Comparison of ENCODE assay signal across 13 cellular contexts in the genomic region with DNA sequence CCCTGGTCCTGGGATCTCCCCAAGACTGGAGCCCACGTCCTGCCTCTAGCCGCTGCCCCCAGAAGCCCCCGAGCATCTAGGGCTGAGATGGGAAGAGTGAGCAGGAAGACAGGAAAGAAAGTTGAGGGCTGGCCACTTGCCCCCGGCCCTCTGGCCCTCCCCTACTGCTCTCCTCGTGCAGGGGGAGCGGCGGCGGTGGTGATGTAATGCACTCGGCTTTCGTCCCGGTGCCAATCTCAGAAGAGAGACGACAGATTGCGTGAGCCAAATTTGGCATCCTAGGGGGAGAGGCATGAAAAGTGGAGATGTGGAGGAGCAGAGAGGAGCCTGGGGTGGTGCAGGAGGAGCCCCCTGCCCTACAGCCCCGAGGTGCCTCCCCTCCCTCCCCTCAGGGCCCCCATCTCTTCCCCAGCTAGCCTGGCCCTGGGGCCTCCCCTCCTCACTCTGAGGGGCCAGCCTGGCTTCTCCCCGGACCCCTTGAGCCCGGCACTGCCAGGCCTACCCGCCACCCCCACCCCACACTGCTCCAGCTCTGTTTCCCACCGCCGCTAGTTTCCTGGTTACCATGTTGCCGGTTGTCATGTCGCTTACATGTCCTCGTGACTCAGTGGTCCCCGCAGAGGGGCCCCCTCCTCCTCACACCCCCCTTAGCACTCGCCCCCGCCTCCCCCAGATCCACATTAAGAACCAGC. TPM values are rescaled to one million over a fixed set of nuclear protein-coding genes. Genes with fewer than 3 reads are reported as not detected.
DNase-seq lines count a peak whose midpoint lies in the region; ATAC-seq and TF ChIP-seq lines count a peak whose summit lies in the region.
"Had no signal": no experiment of that assay in that cellular context is flagged by ENCODE, and none has a peak within 500 bp of the region (broad histone marks: within the 10 kb centered on the region; RNA-seq: fewer than 3 reads in every experiment).

No MANE protein-coding gene starts in this region.

- H3K27me3 ChIP-seq in SK-N-SH (ENCODE audit: insufficient read depth) (no peaks in the 10 kb centered on the region; the same call in 1 of the 2 replicates), dorsolateral prefrontal cortex (peaks cover 0 to 24% (median 0%) of the 10 kb centered on the region in 45 donors), aorta (ENCODE audit: control insufficient read depth in 1 of 2, insufficient read depth in 2 of 2, low read length in 1 of 2) (no peaks in the 10 kb centered on the region)

- peaks cover 0 to 8% of the 10 kb centered on the region in 2 experiments; a peak in 1 of 4 replicates for H3K4me1 ChIP-seq in SK-N-SH (ENCODE audit: control insufficient read depth in 1 of 2, insufficient read depth in 2 of 2, low read depth in 1 of 2, low read length in 1 of 2)
- no peaks in the 10 kb centered on the region for H3K4me1 ChIP-seq in aorta (ENCODE audit: control insufficient read depth in 1 of 2, insufficient read depth in 2 of 2, low read length in 2 of 2)

- no peak overlapping the region for H3K4me3 ChIP-seq in SK-N-SH (ENCODE audit: low read depth in 2 of 2, low read length in 1 of 2)
- peak overlapping the region in 49 of 59 donors; percentile 4 to 81 (median 59) for H3K4me3 ChIP-seq in dorsolateral prefrontal cortex
- no peak overlapping the region for H3K4me3 ChIP-seq in aorta (ENCODE audit: low read length in 2 of 2)
- H3K4me3 ChIP-seq: transverse colon had no signal

- no peak for TF ChIP-seq RAD21 in SK-N-SH (IDR thresholded peaks at IDR 0.05; ENCODE audit: low read length)

- H3K36me3 ChIP-seq in SK-N-SH (replicated peaks in 1 of 2; ENCODE audit: control insufficient read depth in 1 of 2, insufficient read depth in 2 of 2, low read length in 1 of 2) (no peaks in the 10 kb centered on the region), aorta (ENCODE audit: control insufficient read depth in 1 of 2, insufficient read depth in 2 of 2, low read length in 1 of 2) (no peaks in the 10 kb centered on the region)
- H3K36me3 ChIP-seq: transverse colon had no signal

- no peak for TF ChIP-seq CTCF in SK-N-SH (IDR thresholded peaks at IDR 0.05)
- no peak for TF ChIP-seq CTCF in dorsolateral prefrontal cortex (IDR thresholded peaks at IDR 0.05 in 54 of 56, conservative IDR thresholded peaks at IDR 0.05 in 2 of 56; ENCODE audit: low read depth in 1 of 56, partially characterized antibody in 56 of 56)
- no peak for TF ChIP-seq CTCF in GM13976 (IDR thresholded peaks at IDR 0.05; ENCODE audit: borderline replicate concordance, control extremely low read depth, extremely low read depth, insufficient read depth, missing control alignments)

- in situ Hi-C loops in GM13976 (cut with MboI; ENCODE audit: low sequenced_read_pairs, unreplicated experiment), result no loop called here

- ATAC-seq in SK-N-SH treated with all-trans-retinoic acid at 6 μM for 48 hours, result peak; percentile 41; the same call in 1 of the 3 replicates
- ATAC-seq in aorta (ENCODE audit: low FRiP score), result peak; percentile 23

- H3K9me3 ChIP-seq in SK-N-SH (no peaks in the 10 kb centered on the region), aorta (ENCODE audit: control insufficient read depth, low read length) (no peaks in the 10 kb centered on the region)
- H3K9me3 ChIP-seq: transverse colon had no signal

- no peaks in the 10 kb centered on the region for H3K9me2 ChIP-seq in SK-N-SH

- WGBS in SK-N-SH (ENCODE audit: low lambda C conversion rate), result 53% methylated on average over 15 of the region's 25 CpGs
- 13 to 15% methylated on average over 25 of the region's 25 CpGs for WGBS in aorta, 2 donors

- no peak for DNase-seq in SK-N-SH
- peak; percentile 38 to 84 (median 76) for DNase-seq in dorsolateral prefrontal cortex
- DNase-seq in inferior parietal cortex (ENCODE audit: extremely low spot score), result peak; percentile 72
- DNase-seq in aorta, result peak; percentile 75 to 88
- DNase-seq in GM13976 (ENCODE audit: low spot score), result no peak
- no peak for DNase-seq in activated naive CD4-positive, alpha-beta T cell treated with Interleukin-2 at 50 U/mL for 16 hours
- DNase-seq in NCI-H774 (lab: John Stamatoyannopoulos, UW), result no peak
- DNase-seq: H9, NCI-H1436 treated with DMSO at 0.1 percent for 48 hours, T-helper 2 cell, transverse colon had no signal

- no peak overlapping the region for H2AFZ ChIP-seq in SK-N-SH (ENCODE audit: low read depth)

- no peaks in the 10 kb centered on the region for H3F3A ChIP-seq in SK-N-SH (replicated peaks; ENCODE audit: insufficient read depth)

- H3K4me2 ChIP-seq in SK-N-SH, result no peak overlapping the region

- H3K27ac ChIP-seq in SK-N-SH (ENCODE audit: low read depth in 2 of 2, low read length in 1 of 2) (no peak overlapping the region), dorsolateral prefrontal cortex (peak overlapping the region in 51 of 59 donors; percentile 11 to 93 (median 77)), aorta (ENCODE audit: low read depth in 1 of 2, low read length in 2 of 2) (no peak overlapping the region)
- H3K27ac ChIP-seq: transverse colon had no signal

- CTCF ChIA-PET in SK-N-SH (lab: Yijun Ruan, JAX), result interaction anchor here (1.5 kb wide), 1 partner anchor 15 kb away, joined by 3 read pairs; a partner anchor contains a TSS

- POLR2A ChIA-PET in SK-N-SH (lab: Yijun Ruan, JAX), result no interaction called here

- no peaks in the 10 kb centered on the region for H3K79me2 ChIP-seq in SK-N-SH (ENCODE audit: insufficient read depth)

- intact Hi-C loops in dorsolateral prefrontal cortex (cut with DNase I), result no loop called here
- intact Hi-C loops in aorta (cut with DNase I), result loop anchor here in 1 of 2 donors (5.0 kb wide), 1 partner anchor 40 kb away; no protein-coding TSS in a partner anchor

- no peaks in the 10 kb centered on the region for H4K20me1 ChIP-seq in SK-N-SH (ENCODE audit: insufficient read depth)

- no peak overlapping the region for H3K9ac ChIP-seq in SK-N-SH

- TF ChIP-seq EP300 in SK-N-SH (IDR thresholded peaks at IDR 0.05; ENCODE audit: borderline replicate concordance in 1 of 2, low read depth in 1 of 2, low read length in 1 of 2), result no peak

TF ChIP-seq in SK-N-SH treated with all-trans-retinoic acid at 6 μM for 48 hours, 23 proteins besides CTCF, POLR2A, EP300 and RAD21:
- TF ChIP-seq ARNTL (CRISPR knock-in tag; IDR thresholded peaks at IDR 0.05; ENCODE audit: borderline replicate concordance, low read depth) (no peak), PPARA (CRISPR knock-in tag; IDR thresholded peaks at IDR 0.05; ENCODE audit: borderline replicate concordance) (no peak)
- TF ChIP-seq, protein P1, sequence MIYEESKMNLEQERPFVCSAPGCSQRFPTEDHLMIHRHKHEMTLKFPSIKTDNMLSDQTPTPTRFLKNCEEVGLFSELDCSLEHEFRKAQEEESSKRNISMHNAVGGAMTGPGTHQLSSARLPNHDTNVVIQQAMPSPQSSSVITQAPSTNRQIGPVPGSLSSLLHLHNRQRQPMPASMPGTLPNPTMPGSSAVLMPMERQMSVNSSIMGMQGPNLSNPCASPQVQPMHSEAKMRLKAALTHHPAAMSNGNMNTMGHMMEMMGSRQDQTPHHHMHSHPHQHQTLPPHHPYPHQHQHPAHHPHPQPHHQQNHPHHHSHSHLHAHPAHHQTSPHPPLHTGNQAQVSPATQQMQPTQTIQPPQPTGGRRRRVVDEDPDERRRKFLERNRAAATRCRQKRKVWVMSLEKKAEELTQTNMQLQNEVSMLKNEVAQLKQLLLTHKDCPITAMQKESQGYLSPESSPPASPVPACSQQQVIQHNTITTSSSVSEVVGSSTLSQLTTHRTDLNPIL (CRISPR knock-in tag; IDR thresholded peaks at IDR 0.05; ENCODE audit: low read depth), result no peak
TF ChIP-seq in SK-N-SH treated with all-trans-retinoic acid at 6 μM for 48 hours: peak in this region for 0.

TF ChIP-seq in SK-N-SH, 30 proteins besides CTCF, POLR2A, EP300 and RAD21:
- no peak for TF ChIP-seq SIN3A (IDR thresholded peaks at IDR 0.05; ENCODE audit: borderline replicate concordance, low read depth, low read length)
- TF ChIP-seq, protein P2, sequence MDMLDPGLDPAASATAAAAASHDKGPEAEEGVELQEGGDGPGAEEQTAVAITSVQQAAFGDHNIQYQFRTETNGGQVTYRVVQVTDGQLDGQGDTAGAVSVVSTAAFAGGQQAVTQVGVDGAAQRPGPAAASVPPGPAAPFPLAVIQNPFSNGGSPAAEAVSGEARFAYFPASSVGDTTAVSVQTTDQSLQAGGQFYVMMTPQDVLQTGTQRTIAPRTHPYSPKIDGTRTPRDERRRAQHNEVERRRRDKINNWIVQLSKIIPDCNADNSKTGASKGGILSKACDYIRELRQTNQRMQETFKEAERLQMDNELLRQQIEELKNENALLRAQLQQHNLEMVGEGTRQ (IDR thresholded peaks at IDR 0.05; ENCODE audit: borderline replicate concordance, low read depth, low read length), result no peak

RNA-seq across cellular contexts. Expression of a gene that starts 2.5 kb away (rescaled TPM):
- polyA plus RNA-seq in SK-N-SH (2012; rRNA removed) (not detected in 2 replicates), aorta (not detected)
- not detected in 2 replicates for polyA plus RNA-seq in SK-N-SH (2012; cell fraction: cytosol; rRNA removed)
- polyA plus RNA-seq in SK-N-SH (2012; cell fraction: nucleus; rRNA removed), result not detected in 2 replicates
- total RNA-seq in dorsolateral prefrontal cortex (100 to 1,000 TPM in 35 of 120 experiments, 10 to 100 TPM in 85; 21.0 to 129 (median 87.1) TPM), aorta (not detected)
- total RNA-seq: skeletal muscle tissue, transverse colon had no signal

RNA-seq across cellular contexts. Expression of a gene that starts 15.4 kb away (rescaled TPM):
- 16.5 and 17.1 TPM in 2 replicates for polyA plus RNA-seq in SK-N-SH (2012; rRNA removed)
- polyA plus RNA-seq in SK-N-SH (2012; cell fraction: cytosol; rRNA removed), result 17.9 and 19.3 TPM in 2 replicates
- polyA plus RNA-seq in SK-N-SH (2012; cell fraction: nucleus; rRNA removed), result 7.7 and 13.2 TPM in 2 replicates
- 1 to 10 TPM in 88 of 120 experiments, under 1 TPM in 30, not detected in 2; 0.35 to 4.3 (median 1.4) TPM for total RNA-seq in dorsolateral prefrontal cortex
- total RNA-seq in aorta, result 10 to 100 TPM; 12.9 to 24.0 TPM
- polyA plus RNA-seq in aorta, result 10 to 100 TPM; 17.6 to 25.8 TPM

RNA-seq across cellular contexts. Expression of a gene that starts 53.6 kb away (rescaled TPM):
- polyA plus RNA-seq in SK-N-SH (2012; rRNA removed) (111 and 178 TPM in 2 replicates), aorta (100 to 1,000 TPM in 1 of 2 donors, 10 to 100 TPM in 1; 50.0 to 355 TPM)
- 76.6 and 90.6 TPM in 2 replicates for polyA plus RNA-seq in SK-N-SH (2012; cell fraction: cytosol; rRNA removed)
- polyA plus RNA-seq in SK-N-SH (2012; cell fraction: nucleus; rRNA removed), result 338 and 400 TPM in 2 replicates
- total RNA-seq in dorsolateral prefrontal cortex (100 to 1,000 TPM; 359 to 670 (median 471) TPM), aorta (100 to 1,000 TPM; 377 to 555 TPM)

Comparison
In these comparisons a context has a peak if more than half of its experiments do, and no peak if none do; other contexts are left out.
1. DNase-seq: peak in dorsolateral prefrontal cortex (10 of 10), inferior parietal cortex (single experiment) and aorta (2 of 2); none in SK-N-SH (single experiment), GM13976 (single experiment), activated naive CD4-positive, alpha-beta T cell treated with Interleukin-2 at 50 U/mL for 16 hours (single experiment) and NCI-H774 (single experiment).
2. H3K27ac ChIP-seq: peak in dorsolateral prefrontal cortex (51 of 59); none in SK-N-SH (0 of 2) and aorta (0 of 2).
3. H3K4me3 ChIP-seq: peak in dorsolateral prefrontal cortex (49 of 59); none in SK-N-SH (0 of 2) and aorta (0 of 2).
4. RNA of a gene that starts 2.5 kb away (total RNA-seq): 21.0 to 129 TPM in dorsolateral prefrontal cortex; not detected in aorta; every median in the first group is over 10 times any median in the second.